In the genomic region with DNA sequence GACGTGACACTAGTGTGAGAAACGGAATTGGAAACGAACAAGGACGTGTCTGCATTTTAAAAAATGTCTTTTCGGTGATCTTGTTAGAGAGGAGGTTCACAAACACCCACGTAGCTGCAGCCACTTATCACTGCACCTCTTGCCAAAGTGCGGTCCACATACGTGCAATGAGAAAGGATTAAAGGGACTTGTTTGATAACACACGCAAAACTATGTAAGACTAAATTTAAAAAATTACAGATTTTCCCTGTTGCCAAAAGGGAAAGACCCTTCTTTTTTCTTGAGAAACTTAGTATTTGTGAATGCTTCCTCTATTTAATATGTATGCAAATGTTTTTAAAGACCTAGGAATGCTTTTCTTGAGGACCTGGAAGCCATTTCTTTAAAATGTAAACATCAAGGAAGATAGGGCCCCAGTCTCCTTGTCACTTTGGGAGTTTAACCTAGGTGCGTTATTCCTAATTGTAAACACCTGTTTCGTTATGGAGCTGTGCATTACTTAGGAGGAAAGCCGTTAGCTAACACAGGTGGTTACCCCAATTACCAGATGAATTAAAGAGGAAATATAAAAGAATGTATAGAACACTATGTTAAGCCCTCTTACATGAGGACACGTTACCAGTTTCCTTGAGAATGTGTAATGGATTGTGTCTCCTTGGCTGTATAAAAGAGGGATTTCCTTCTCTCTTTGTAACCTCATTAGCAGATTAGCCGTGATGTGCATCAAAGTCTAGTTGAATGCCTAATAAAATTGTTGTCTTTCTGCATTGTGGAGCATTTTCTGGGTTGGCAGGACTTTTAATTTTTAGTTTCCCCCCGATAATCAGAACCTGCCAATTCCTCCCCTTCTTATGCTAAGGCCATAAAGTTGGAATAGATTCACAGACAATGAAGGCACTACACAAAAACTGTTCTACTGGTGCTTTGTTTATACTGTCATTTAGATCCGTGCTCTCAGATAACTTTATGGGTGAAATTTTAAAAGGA, we compare ENCODE assay signal across 8 cellular contexts. TPM values are rescaled to one million over a fixed set of nuclear protein-coding genes. Genes with fewer than 3 reads are reported as not detected.
DNase-seq lines count a peak whose midpoint lies in the region; ATAC-seq, FAIRE-seq and TF ChIP-seq lines count a peak whose summit lies in the region.

No MANE protein-coding gene starts in this region.

- H3K27ac ChIP-seq in HL-60 (replicated peaks), result peak overlapping the region; percentile 87
- H3K27ac ChIP-seq in K562 (ENCODE audit: extremely low read depth, low read depth, low read length), result peak overlapping the region; percentile 97
- H3K27ac ChIP-seq in lung (ENCODE audit: low read depth in 1 of 2, low read length in 1 of 2), result peak overlapping the region; percentile 97 to 98
- H3K27ac ChIP-seq in urinary bladder (ENCODE audit: low read depth), result no peak overlapping the region

- H3K9me1 ChIP-seq in K562 (ENCODE audit: control insufficient read depth, insufficient read depth, low read length), result no peaks in the 10 kb centered on the region

- H3K4me1 ChIP-seq in K562 (replicated peaks in 1 of 2; ENCODE audit: control insufficient read depth in 2 of 2, insufficient read depth in 2 of 2, low read length in 2 of 2) (peaks cover 13 to 18% of the 10 kb centered on the region in 2 experiments; a peak in 4 of 5 replicates), lung (ENCODE audit: control insufficient read depth in 2 of 2, insufficient read depth in 2 of 2, low read length in 2 of 2) (peaks cover 0 to 2% of the 10 kb centered on the region in 2 donors), urinary bladder (ENCODE audit: insufficient read depth) (no peaks in the 10 kb centered on the region)

- peak overlapping the region; percentile 87 for H2AFZ ChIP-seq in K562 (ENCODE audit: low read depth, low read length)

- intact Hi-C loops in K562 (cut with micrococcal nuclease), result loop anchor here (2.0 to 10.0 kb wide), 5 partner anchors 65 to 310 kb away; no protein-coding TSS in a partner anchor

- ATAC-seq in K562, result peak; percentile 14
- no peak for ATAC-seq in lung (ENCODE audit: insufficient read depth, low FRiP score)
- ATAC-seq in GM19455 (IDR thresholded peaks at IDR 0.05; ENCODE audit: unreplicated experiment), result no peak
- no peak for ATAC-seq in GM18868 (IDR thresholded peaks at IDR 0.05; ENCODE audit: unreplicated experiment)

- no peak for TF ChIP-seq POLR2A in K562 (conservative IDR thresholded peaks at IDR 0.05)

- TF ChIP-seq EP300 in K562 (IDR thresholded peaks at IDR 0.05; ENCODE audit: low read length), result no peak

- H3K4me3 ChIP-seq in GM12865 (ENCODE audit: low read depth, low read length) (peak overlapping the region; percentile 89), HL-60 (replicated peaks; ENCODE audit: insufficient read depth, low read length) (peak overlapping the region; percentile 69), K562 (peak overlapping the region; percentile 52), lung (peak overlapping the region; percentile 63), urinary bladder (ENCODE audit: low read depth, low read length) (peak overlapping the region; percentile 62)

- TF ChIP-seq CTCF in GM12865 (IDR thresholded peaks at IDR 0.05; ENCODE audit: insufficient read depth, low read depth, low read length, missing control alignments) (no peak), HL-60 (IDR thresholded peaks at IDR 0.05; ENCODE audit: insufficient read depth, low read length) (no peak), K562 (IDR thresholded peaks at IDR 0.05 in 2 of 3, conservative IDR thresholded peaks at IDR 0.05 in 1 of 3; ENCODE audit: insufficient read depth in 2 of 3, low read depth in 1 of 3, low read length in 3 of 3) (no peak), lung (IDR thresholded peaks at IDR 0.05; ENCODE audit: control extremely low read depth, extremely low read depth) (no peak)

- peaks cover 17% of the 10 kb centered on the region; the same call in 2 of the 3 replicates for H3K79me2 ChIP-seq in K562 (ENCODE audit: control insufficient read depth, insufficient read depth, low read length)

- H4K20me1 ChIP-seq in K562 (replicated peaks; ENCODE audit: control insufficient read depth, insufficient read depth, low read length), result no peaks in the 10 kb centered on the region

- TF ChIP-seq RAD21 in K562 (CRISPR knock-in tag; conservative IDR thresholded peaks at IDR 0.05 in 1 of 2, IDR thresholded peaks at IDR 0.05 in 1 of 2), result no peak

- no peaks in the 10 kb centered on the region for H3K9me3 ChIP-seq in K562 (replicated peaks; ENCODE audit: control insufficient read depth, insufficient read depth, low read depth, low read length)
- H3K9me3 ChIP-seq in lung (ENCODE audit: control insufficient read depth in 2 of 2, insufficient read depth in 1 of 2, low read length in 1 of 2), result no peaks in the 10 kb centered on the region

- POLR2A ChIA-PET in K562 (lab: Yijun Ruan, JAX), result interaction anchor here (1.1 to 1.4 kb wide), 3 partner anchors 9 to 13 kb away, joined by 3 to 5 read pairs (median 5); no protein-coding TSS in a partner anchor

- CTCF ChIA-PET in K562 (lab: Yijun Ruan, JAX; ENCODE audit: low intra/inter-chr PET ratio), result no interaction called here

- no peak for FAIRE-seq in K562 (lab: Jason Lieb, UNC)

- no peak for DNase-seq in GM12865 (ENCODE audit: low read depth)
- DNase-seq in HL-60 (ENCODE audit: low read depth in 1 of 2, low spot score in 1 of 2), result no peak
- no peak for DNase-seq in K562 (ENCODE audit: extremely low read depth in 1 of 4, low spot score in 3 of 4)
- DNase-seq in lung (ENCODE audit: low spot score), result no peak
- DNase-seq in stimulated activated CD8-positive, alpha-beta memory T cell treated with anti-CD3 and anti-CD28 coated beads, Interleukin-4, amount 100 ng/mL, for 48 hours, result no peak

- peak overlapping the region; percentile 95 to 96; a peak in 3 of 4 replicates for H3K9ac ChIP-seq in K562 (ENCODE audit: insufficient read depth in 1 of 2, low read depth in 2 of 2, low read length in 2 of 2)

- H3K4me2 ChIP-seq in K562 (ENCODE audit: insufficient read depth, low read length), result peak overlapping the region; percentile 99

- WGBS in K562 (ENCODE audit: insufficient coverage, low coverage, missing lambda C conversion rate), result 13% methylated on average over 16 of the region's 16 CpGs
- 39 to 41% methylated on average over 16 of the region's 16 CpGs for WGBS in lung, 2 donors
- 43% methylated on average over 16 of the region's 16 CpGs for WGBS in urinary bladder

- TSS peak; percentile 80 for BruUV-seq in K562 (replicated peaks; lab: Mats Ljungman, UMichigan)

- H3K27me3 ChIP-seq in HL-60 (ENCODE audit: insufficient read depth, poor library complexity, severe bottlenecking), result no peaks in the 10 kb centered on the region
- H3K27me3 ChIP-seq in K562 (ENCODE audit: control insufficient read depth in 2 of 2, insufficient read depth in 2 of 2, low read length in 2 of 2), result no peaks in the 10 kb centered on the region
- H3K27me3 ChIP-seq in lung (ENCODE audit: control insufficient read depth, insufficient read depth), result no peaks in the 10 kb centered on the region

- in situ Hi-C loops in K562 (cut with MboI), result loop anchor here (5.0 kb wide), 1 partner anchor 310 kb away; no protein-coding TSS in a partner anchor

- H3K36me3 ChIP-seq in K562 (ENCODE audit: control insufficient read depth, insufficient read depth, low read length), result no peaks in the 10 kb centered on the region; the same call in 2 of the 3 replicates
- no peaks in the 10 kb centered on the region for H3K36me3 ChIP-seq in lung (ENCODE audit: control insufficient read depth in 2 of 2, insufficient read depth in 2 of 2, low read length in 2 of 2)
- peaks cover 2% of the 10 kb centered on the region for H3K36me3 ChIP-seq in urinary bladder (ENCODE audit: insufficient read depth)

TF ChIP-seq in K562, 482 proteins besides CTCF, POLR2A, EP300 and RAD21 (continues in another document):
- TF ChIP-seq FOXK2 (conservative IDR thresholded peaks at IDR 0.05 in 1 of 2, IDR thresholded peaks at IDR 0.05 in 1 of 2; ENCODE audit: low read depth in 2 of 2) (peak; percentile 92 to 94), HLTF (IDR thresholded peaks at IDR 0.05) (no peak)
- TF ChIP-seq, protein P1, sequence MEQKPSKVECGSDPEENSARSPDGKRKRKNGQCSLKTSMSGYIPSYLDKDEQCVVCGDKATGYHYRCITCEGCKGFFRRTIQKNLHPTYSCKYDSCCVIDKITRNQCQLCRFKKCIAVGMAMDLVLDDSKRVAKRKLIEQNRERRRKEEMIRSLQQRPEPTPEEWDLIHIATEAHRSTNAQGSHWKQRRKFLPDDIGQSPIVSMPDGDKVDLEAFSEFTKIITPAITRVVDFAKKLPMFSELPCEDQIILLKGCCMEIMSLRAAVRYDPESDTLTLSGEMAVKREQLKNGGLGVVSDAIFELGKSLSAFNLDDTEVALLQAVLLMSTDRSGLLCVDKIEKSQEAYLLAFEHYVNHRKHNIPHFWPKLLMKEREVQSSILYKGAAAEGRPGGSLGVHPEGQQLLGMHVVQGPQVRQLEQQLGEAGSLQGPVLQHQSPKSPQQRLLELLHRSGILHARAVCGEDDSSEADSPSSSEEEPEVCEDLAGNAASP (IDR thresholded peaks at IDR 0.05), result peak; percentile 16; the same call in 1 of the 2 replicates

RNA-seq across cellular contexts. Expression of a gene that starts 1.0 kb away (rescaled TPM):
- 2.5 and 5.3 TPM in 2 replicates for total RNA-seq in K562 (2011; cell fraction: chromatin; rRNA removed; ENCODE audit: low replicate concordance)
- total RNA-seq in K562 (2011; cell fraction: nucleolus; rRNA removed), result 1.5 and 3.0 TPM in 2 replicates
- total RNA-seq in K562 (2011; cell fraction: nucleoplasm; rRNA removed), result 2.2 and 5.3 TPM in 2 replicates
- total RNA-seq in K562 (2014; rRNA removed), result 0.33 and 0.91 TPM in 2 replicates
- 1.8 TPM in 2 replicates for total RNA-seq in K562 (2014; rRNA removed; fragmentation: Illumina TruSeq; extraction: Trizol)
- total RNA-seq in K562 (2015; rRNA removed; fragmentation: Illumina TruSeq; extraction: Trizol), result 0.87 and 1.1 TPM in 2 replicates
- total RNA-seq in K562 (2021), result 0.98 and 1.4 TPM in 2 replicates
- polyA plus RNA-seq in K562 (2011; rRNA removed), result 1.1 and 1.2 TPM in 2 replicates
- 0.22 and 0.31 TPM in 2 replicates for polyA plus RNA-seq in K562 (2011; cell fraction: cytosol; rRNA removed)
- polyA plus RNA-seq in K562 (2011; cell fraction: nucleus; rRNA removed), result 1.2 TPM in 2 replicates
- polyA plus RNA-seq in K562 (2012), result 1.3 and 2.3 TPM in 2 replicates
- polyA plus RNA-seq in K562 (2014; fragmentation: Illumina TruSeq; extraction: Trizol), result 0.55 and 0.77 TPM in 2 replicates
- polyA plus RNA-seq in K562 (2014; fragmentation: Nextera tagmentation; extraction: Ambion mirVana), result 1 to 10 TPM; 1.3 to 1.8 TPM
- polyA plus RNA-seq in K562 (2014; rRNA removed), result 0.76 and 0.89 TPM in 2 replicates
- polyA minus RNA-seq in K562 (2011; rRNA and poly(A)+ RNA removed), result 3.7 and 5.4 TPM in 2 replicates
- polyA minus RNA-seq in K562 (2011; cell fraction: cytosol; rRNA and poly(A)+ RNA removed), result not detected in 2 replicates
- 6.1 and 8.0 TPM in 2 replicates for polyA minus RNA-seq in K562 (2011; cell fraction: nucleus; rRNA and poly(A)+ RNA removed)
- 1 to 10 TPM; 5.4 TPM for total RNA-seq in lung
- under 1 TPM; 0.71 to 0.92 TPM for polyA plus RNA-seq in lung
- 2.7 TPM for total RNA-seq in urinary bladder
- 0.37 TPM for polyA plus RNA-seq in urinary bladder
